Comparison of ENCODE assay signal across 26 cellular contexts in the genomic region with DNA sequence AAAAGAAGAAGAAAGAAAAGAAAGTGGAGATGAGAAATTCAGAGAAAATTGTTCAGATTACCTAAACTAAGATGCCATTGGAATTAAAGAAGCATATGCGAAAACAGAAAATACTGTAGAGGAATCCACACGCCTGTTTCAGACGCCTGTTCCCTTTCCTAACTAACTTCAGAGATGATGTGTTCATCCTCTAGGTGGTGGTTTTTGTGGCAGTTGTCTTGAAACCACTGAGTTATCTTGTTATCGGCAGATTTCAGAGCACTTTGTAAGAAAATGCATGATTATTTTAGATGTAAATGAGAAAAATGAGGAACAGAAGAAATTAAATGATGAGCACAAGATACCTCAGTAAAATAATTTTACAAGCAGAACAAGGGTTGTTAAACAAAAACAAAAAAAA.
"Had no signal": no experiment of that assay in that cellular context is flagged by ENCODE, and none has a peak within 500 bp of the region (broad histone marks: within the 10 kb centered on the region; RNA-seq: fewer than 3 reads in every experiment).

No MANE protein-coding gene starts in this region.

- H3K27me3 ChIP-seq: ascending aorta, esophagus muscularis mucosa, right lobe of liver, testis had no signal

- H3K9me3 ChIP-seq: adrenal gland, ascending aorta, esophagus muscularis mucosa, left ventricle myocardium inferior, right lobe of liver, testis, uterus had no signal

- H3K27ac Mint-ChIP-seq: activated CD4-positive, alpha-beta T cell treated with anti-CD3 and anti-CD28 coated beads, Interleukin-2, amount 10 ng/mL, durations not matched to agents 24 days and 14 days; activated naive CD8-positive, alpha-beta T cell; effector memory CD8-positive, alpha-beta T cell; naive thymus-derived CD4-positive, alpha-beta T cell had no signal

- H3K4me3 ChIP-seq: adrenal gland, ascending aorta, esophagus muscularis mucosa, left ventricle myocardium inferior, right lobe of liver, smooth muscle cell, testis, uterus had no signal

- H3K36me3 ChIP-seq: adrenal gland, ascending aorta, esophagus muscularis mucosa, left ventricle myocardium inferior, right lobe of liver, uterus had no signal

- H3K9me3 Mint-ChIP-seq: activated CD4-positive, alpha-beta T cell treated with anti-CD3 and anti-CD28 coated beads, Interleukin-2, amount 10 ng/mL, durations not matched to agents 24 days and 14 days; effector memory CD8-positive, alpha-beta T cell had no signal

- FAIRE-seq: endothelial cell of umbilical vein, frontal cortex had no signal

- H3K36me3 Mint-ChIP-seq: activated naive CD8-positive, alpha-beta T cell; naive thymus-derived CD4-positive, alpha-beta T cell had no signal

- H3K4me1 Mint-ChIP-seq: activated CD4-positive, alpha-beta T cell treated with anti-CD3 and anti-CD28 coated beads, Interleukin-2, amount 10 ng/mL, durations not matched to agents 24 days and 14 days; neural crest cell had no signal

- DNase-seq: activated CD4-positive, alpha-beta T cell treated with anti-CD3 and anti-CD28 coated beads, Interleukin-2, amount 10 ng/mL, durations not matched to agents 24 days and 14 days; activated T-cell treated with anti-CD3 and anti-CD28 coated beads, Interleukin-2, amount 50 U/mL, for 1 hour; adrenal gland; central memory CD4-positive, alpha-beta T cell; dermis blood vessel endothelial cell; effector memory CD8-positive, alpha-beta T cell; glutamatergic neuron; hippocampal formation; left ventricle myocardium inferior; naive thymus-derived CD4-positive, alpha-beta T cell; posterior cingulate gyrus; right lobe of liver; stimulated activated CD4-positive, alpha-beta T cell treated with anti-CD3 and anti-CD28 coated beads, Interleukin-15, amount 100 ng/mL, for 24 hours; stimulated activated CD4-positive, alpha-beta T cell treated with anti-CD3 and anti-CD28 coated beads, Interleukin-2, amount 100 ng/mL, for 48 hours; stimulated activated naive CD4-positive, alpha-beta T cell; T-helper 9 cell; testis; trophoblast cell; uterus had no signal

- ATAC-seq: effector memory CD8-positive, alpha-beta T cell; naive thymus-derived CD4-positive, alpha-beta T cell; right lobe of liver had no signal

- H3K4me3 Mint-ChIP-seq: activated CD4-positive, alpha-beta T cell treated with anti-CD3 and anti-CD28 coated beads, Interleukin-2, amount 10 ng/mL, durations not matched to agents 24 days and 14 days; activated naive CD8-positive, alpha-beta T cell; effector memory CD8-positive, alpha-beta T cell; naive thymus-derived CD4-positive, alpha-beta T cell; neural crest cell had no signal

- H3K4me1 ChIP-seq: adrenal gland, ascending aorta, esophagus muscularis mucosa, left ventricle myocardium inferior, right lobe of liver, testis, uterus had no signal

- H3K27me3 Mint-ChIP-seq: activated naive CD8-positive, alpha-beta T cell; effector memory CD8-positive, alpha-beta T cell; naive thymus-derived CD4-positive, alpha-beta T cell had no signal

- H3K27ac ChIP-seq: adrenal gland, ascending aorta, esophagus muscularis mucosa, left ventricle myocardium inferior, right lobe of liver, testis, uterus had no signal
